Comparison of ENCODE assay signal across 1 cellular context in genomic region chr4:73258668-73259551, GRCh38.
A peak's percentile ranks its signal among the peaks of the same experiment; 100 is the strongest.
TF ChIP-seq lines count a peak whose summit lies in the region.

Gene ANKRD17 (minus strand): TSS chr4:73258798. CDS start chr4:73258668, 130 bp downstream.

TF ChIP-seq in HEK293, 187 proteins besides CTCF, POLR2A, EP300 and RAD21 (continued from another document and continues in another):
- TF ChIP-seq ZNF398 (tag by site-specific recombination; IDR thresholded peaks at IDR 0.05) (peak; percentile 89), ZNF558 (tag by site-specific recombination; IDR thresholded peaks at IDR 0.05) (no peak), ZNF10 (tag by site-specific recombination; IDR thresholded peaks at IDR 0.05) (no peak), ZSCAN23 (tag by site-specific recombination; IDR thresholded peaks at IDR 0.05) (no peak), HOXC10 (CRISPR knock-in tag; IDR thresholded peaks at IDR 0.05) (no peak), MEIS1 (CRISPR knock-in tag; IDR thresholded peaks at IDR 0.05; ENCODE audit: borderline replicate concordance) (no peak), ZNF626 (tag by site-specific recombination; IDR thresholded peaks at IDR 0.05) (no peak), GFI1B (tag by site-specific recombination; IDR thresholded peaks at IDR 0.05) (0 out of 2 replicates have a peak, but pooled peaks have one; percentile 4), ZNF433 (tag by site-specific recombination; IDR thresholded peaks at IDR 0.05; ENCODE audit: low read depth) (no peak), ZNF654 (tag by site-specific recombination; IDR thresholded peaks at IDR 0.05; ENCODE audit: low read depth) (no peak), ZFHX2 (tag by site-specific recombination; conservative IDR thresholded peaks at IDR 0.05) (no peak), ZNF274 (IDR thresholded peaks at IDR 0.05; ENCODE audit: low read length) (no peak), ZNF274 (tag by site-specific recombination; IDR thresholded peaks at IDR 0.05; ENCODE audit: borderline replicate concordance) (no peak), ZNF184 (tag by site-specific recombination; IDR thresholded peaks at IDR 0.05) (no peak), ZNF623 (tag by site-specific recombination; IDR thresholded peaks at IDR 0.05) (no peak), ZNF580 (tag by site-specific recombination; IDR thresholded peaks at IDR 0.05) (no peak; the same call in 1 of the 2 replicates), ZNF768 (tag by site-specific recombination; IDR thresholded peaks at IDR 0.05) (no peak), ZNF747 (tag by site-specific recombination; IDR thresholded peaks at IDR 0.05) (no peak), PRDM1 (tag by site-specific recombination; IDR thresholded peaks at IDR 0.05) (no peak), SP3 (tag by site-specific recombination; IDR thresholded peaks at IDR 0.05) (no peak; the same call in none of the 2 replicates), ZNF785 (tag by site-specific recombination; IDR thresholded peaks at IDR 0.05) (no peak), ZNF843 (tag by site-specific recombination; IDR thresholded peaks at IDR 0.05) (no peak), ZNF624 (tag by site-specific recombination; IDR thresholded peaks at IDR 0.05) (no peak), SP7 (tag by site-specific recombination; IDR thresholded peaks at IDR 0.05) (peak; percentile 62; the same call in 1 of the 2 replicates), ZNF121 (tag by site-specific recombination; IDR thresholded peaks at IDR 0.05) (no peak), ZNF473 (tag by site-specific recombination; IDR thresholded peaks at IDR 0.05) (no peak), PRDM10 (tag by site-specific recombination; IDR thresholded peaks at IDR 0.05) (peak; percentile 69), EGR2 (tag by site-specific recombination; IDR thresholded peaks at IDR 0.05; ENCODE audit: low read depth) (no peak), ZNF214 (tag by site-specific recombination; IDR thresholded peaks at IDR 0.05; ENCODE audit: borderline replicate concordance) (no peak), ZNF133 (tag by site-specific recombination; IDR thresholded peaks at IDR 0.05) (no peak), ZNF416 (tag by site-specific recombination; IDR thresholded peaks at IDR 0.05) (no peak), OSR2 (tag by site-specific recombination; IDR thresholded peaks at IDR 0.05) (no peak), ZBTB21 (tag by site-specific recombination; IDR thresholded peaks at IDR 0.05) (peak; percentile 71), OVOL3 (tag by site-specific recombination; IDR thresholded peaks at IDR 0.05) (no peak), KLF16 (tag by site-specific recombination; IDR thresholded peaks at IDR 0.05) (no peak), ZNF169 (tag by site-specific recombination; IDR thresholded peaks at IDR 0.05) (no peak), ZNF148 (tag by site-specific recombination; IDR thresholded peaks at IDR 0.05; ENCODE audit: borderline replicate concordance) (no peak), ZNF692 (tag by site-specific recombination; IDR thresholded peaks at IDR 0.05) (0 out of 2 replicates have a peak, but pooled peaks have one; percentile 37), ZNF112 (tag by site-specific recombination; IDR thresholded peaks at IDR 0.05) (no peak), ZNF132 (tag by site-specific recombination; IDR thresholded peaks at IDR 0.05; ENCODE audit: borderline replicate concordance) (no peak), ZNF394 (tag by site-specific recombination; IDR thresholded peaks at IDR 0.05; ENCODE audit: borderline replicate concordance) (0 out of 2 replicates have a peak, but pooled peaks have one; percentile 40), ZFP41 (tag by site-specific recombination; IDR thresholded peaks at IDR 0.05; ENCODE audit: borderline replicate concordance) (no peak), ZFP69B (tag by site-specific recombination; IDR thresholded peaks at IDR 0.05) (peak; percentile 54; the same call in 1 of the 2 replicates), ZNF223 (tag by site-specific recombination; IDR thresholded peaks at IDR 0.05) (no peak), ZNF146 (tag by site-specific recombination; IDR thresholded peaks at IDR 0.05) (no peak), ZNF629 (tag by site-specific recombination; IDR thresholded peaks at IDR 0.05) (peak; percentile 88), ZNF660 (tag by site-specific recombination; IDR thresholded peaks at IDR 0.05) (0 out of 2 replicates have a peak, but pooled peaks have one; percentile 14), KLF7 (tag by site-specific recombination; IDR thresholded peaks at IDR 0.05; ENCODE audit: borderline replicate concordance) (no peak), ZNF701 (tag by site-specific recombination; IDR thresholded peaks at IDR 0.05) (no peak), BCL11B (tag by site-specific recombination; IDR thresholded peaks at IDR 0.05; ENCODE audit: low read depth) (no peak), ZNF501 (tag by site-specific recombination; IDR thresholded peaks at IDR 0.05) (peak; percentile 75; the same call in 1 of the 2 replicates), ZNF621 (tag by site-specific recombination; IDR thresholded peaks at IDR 0.05) (no peak), ZNF610 (tag by site-specific recombination; IDR thresholded peaks at IDR 0.05; ENCODE audit: borderline replicate concordance) (no peak), ZNF138 (tag by site-specific recombination; IDR thresholded peaks at IDR 0.05; ENCODE audit: borderline replicate concordance) (no peak), ZNF155 (tag by site-specific recombination; IDR thresholded peaks at IDR 0.05) (no peak), ZNF830 (tag by site-specific recombination; IDR thresholded peaks at IDR 0.05; ENCODE audit: low read depth) (no peak), ZNF585B (tag by site-specific recombination; IDR thresholded peaks at IDR 0.05) (no peak), GLI2 (tag by site-specific recombination; IDR thresholded peaks at IDR 0.05; ENCODE audit: borderline replicate concordance, low read depth) (no peak), ZNF488 (tag by site-specific recombination; IDR thresholded peaks at IDR 0.05) (no peak), ZBTB48 (tag by site-specific recombination; IDR thresholded peaks at IDR 0.05) (peak; percentile 17; the same call in 1 of the 2 replicates), ZNF530 (tag by site-specific recombination; IDR thresholded peaks at IDR 0.05; ENCODE audit: low read depth) (no peak), ZSCAN4 (tag by site-specific recombination; IDR thresholded peaks at IDR 0.05) (no peak), PBX3 (CRISPR knock-in tag; IDR thresholded peaks at IDR 0.05) (no peak), ZBTB8A (tag by site-specific recombination; IDR thresholded peaks at IDR 0.05) (peak; percentile 63), ZNF2 (tag by site-specific recombination; IDR thresholded peaks at IDR 0.05) (peak; percentile 45; the same call in 1 of the 2 replicates), ZFP3 (tag by site-specific recombination; IDR thresholded peaks at IDR 0.05; ENCODE audit: low read depth) (no peak), ZSCAN16 (tag by site-specific recombination; IDR thresholded peaks at IDR 0.05) (no peak)
